In the genomic region with DNA sequence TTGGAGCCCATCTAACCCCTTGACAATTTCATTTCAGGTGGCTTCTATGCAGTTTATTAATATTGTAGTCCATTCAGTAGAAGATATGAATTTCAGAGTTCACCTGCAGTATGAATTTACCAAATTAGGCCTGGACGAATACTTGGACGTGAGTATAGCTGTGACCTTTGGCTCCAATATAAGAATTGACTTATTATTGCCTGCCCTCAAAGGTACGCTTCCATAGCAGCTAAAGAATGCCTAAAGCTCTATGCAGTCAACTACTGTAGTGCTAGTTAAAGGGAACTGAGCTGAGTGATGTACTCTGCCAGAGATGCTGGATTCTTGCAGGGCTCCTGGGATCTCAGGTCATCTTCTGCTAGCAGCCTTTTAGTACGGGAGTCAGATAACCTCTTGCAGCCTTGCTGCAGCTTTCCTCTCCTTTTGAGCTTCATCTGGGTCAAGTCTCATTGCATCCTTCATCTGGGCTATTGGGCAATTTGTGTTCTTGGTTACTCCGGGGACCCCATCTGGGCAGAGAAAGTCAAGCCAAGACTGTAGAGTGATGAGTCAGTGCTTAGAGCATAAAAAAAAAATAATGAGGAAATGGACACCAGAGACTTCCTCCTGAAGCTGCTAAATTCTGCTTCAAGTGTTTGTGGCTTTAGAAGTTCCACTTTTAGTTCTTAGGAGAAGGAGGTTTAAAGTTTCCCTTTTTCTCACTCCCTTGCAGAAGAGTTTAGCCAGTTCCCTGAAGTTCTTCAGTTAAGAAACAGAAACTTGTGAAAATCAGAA, we compare ENCODE assay signal across 8 cellular contexts.
DNase-seq lines count a peak whose midpoint lies in the region; ATAC-seq, FAIRE-seq and TF ChIP-seq lines count a peak whose summit lies in the region.

No MANE protein-coding gene starts in this region.

- CTCF ChIA-PET in IMR-90 (lab: Yijun Ruan, JAX) = interaction anchor here (0.5 to 0.9 kb wide), 5 partner anchors 99 to 974 kb away, joined by 3 to 5 read pairs (median 3); no protein-coding TSS in a partner anchor
- CTCF ChIA-PET in K562 (lab: Yijun Ruan, JAX; ENCODE audit: low intra/inter-chr PET ratio) = no interaction called here

- no peak for TF ChIP-seq EP300 in K562 (IDR thresholded peaks at IDR 0.05; ENCODE audit: low read length)

- no peak overlapping the region for H2BK5ac ChIP-seq in IMR-90 (ENCODE audit: low read depth, low read length, poor library complexity, severe bottlenecking)

- no peak for TF ChIP-seq RAD21 in IMR-90 (IDR thresholded peaks at IDR 0.05; ENCODE audit: low read length)
- no peak for TF ChIP-seq RAD21 in K562 (CRISPR knock-in tag; conservative IDR thresholded peaks at IDR 0.05 in 1 of 2, IDR thresholded peaks at IDR 0.05 in 1 of 2)

- no peak overlapping the region for H3K18ac ChIP-seq in IMR-90 (ENCODE audit: low read depth, low read length)

- H3K23ac ChIP-seq in IMR-90 (ENCODE audit: low read depth, low read length) = no peak overlapping the region

- WGBS in IMR-90 (ENCODE audit: extremely low coverage in 2 of 2, insufficient read length in 1 of 2), 2 experiments = 80% methylated on average over 1 of the region's 5 CpGs; no CpG with 5 or more reads in 1 of the 2 experiments
- WGBS in K562 (ENCODE audit: insufficient coverage, low coverage, missing lambda C conversion rate) = 1% methylated on average over 5 of the region's 5 CpGs

- H3K9ac ChIP-seq in IMR-90 (ENCODE audit: low read depth, low read length) (no peak overlapping the region), K562 (ENCODE audit: insufficient read depth in 1 of 2, low read depth in 2 of 2, low read length in 2 of 2) (no peak overlapping the region)

- dilution Hi-C loops in IMR-90 (cut with HindIII; ENCODE audit: low sequenced_read_pairs, unreplicated experiment) = no loop called here

- ATAC-seq in GM21717 (IDR thresholded peaks at IDR 0.05; ENCODE audit: unreplicated experiment) (peak; percentile 83), IMR-90 (ENCODE audit: low read depth) (peak; percentile 84), K562 (peak; percentile 47; the same call in 2 of the 3 replicates), lower lobe of right lung (peak; percentile 86 to 92)

- H3K4me2 ChIP-seq in IMR-90 (ENCODE audit: low read depth, low read length) (no peak overlapping the region), K562 (ENCODE audit: insufficient read depth, low read length) (no peak overlapping the region)

- FAIRE-seq in K562 (lab: Jason Lieb, UNC) = no peak

- H3K4me3 ChIP-seq in IMR-90 (ENCODE audit: insufficient read depth, low read depth, low read length) (no peak overlapping the region), K562 (no peak overlapping the region), lower lobe of right lung (no peak overlapping the region)

- no peak for TF ChIP-seq POLR2A in IMR-90 (IDR thresholded peaks at IDR 0.05; ENCODE audit: low read depth, low read length)
- no peak for TF ChIP-seq POLR2A in K562 (conservative IDR thresholded peaks at IDR 0.05)

- in situ Hi-C loops in IMR-90 (cut with MboI; ENCODE audit: low sequenced_read_pairs) (no loop called here), K562 (cut with MboI) (no loop called here)

- no peak overlapping the region for H3K27ac ChIP-seq in IMR-90 (ENCODE audit: insufficient read depth, low read length)
- no peak overlapping the region for H3K27ac ChIP-seq in K562 (ENCODE audit: extremely low read depth, low read depth, low read length)
- H3K27ac ChIP-seq in lower lobe of right lung = peak overlapping the region; percentile 65

- H3K4ac ChIP-seq in IMR-90 (ENCODE audit: low read depth, low read length) = no peak overlapping the region; the same call in 1 of the 2 replicates

- H2AK9ac ChIP-seq in IMR-90 (replicated peaks; ENCODE audit: low read depth, low read length, poor library complexity) = no peak overlapping the region

- no peak overlapping the region for H3K56ac ChIP-seq in IMR-90 (ENCODE audit: extremely low read depth, insufficient read depth, low read length)

- H3K27me3 ChIP-seq in IMR-90 (ENCODE audit: control insufficient read depth, insufficient read depth, low read length) (no peaks in the 10 kb centered on the region), K562 (ENCODE audit: control insufficient read depth in 2 of 2, insufficient read depth in 2 of 2, low read length in 2 of 2) (peaks cover 13 to 14% of the 10 kb centered on the region in 2 experiments; a peak in 4 of 5 replicates), lower lobe of right lung (ENCODE audit: low read depth) (no peaks in the 10 kb centered on the region)

- peak overlapping the region; percentile 0; the same call in 1 of the 2 replicates for H2BK120ac ChIP-seq in IMR-90 (ENCODE audit: low read depth, low read length)

- H4K5ac ChIP-seq in IMR-90 (ENCODE audit: low read depth, low read length) = no peak overlapping the region

- no peak overlapping the region for H4K8ac ChIP-seq in IMR-90 (ENCODE audit: low read depth in 2 of 2, low read length in 2 of 2)

- no peak overlapping the region for H3K14ac ChIP-seq in IMR-90 (replicated peaks; ENCODE audit: low read depth, low read length)

- H3K9me1 ChIP-seq in IMR-90 (ENCODE audit: insufficient read depth, low read length) (peaks cover 3% of the 10 kb centered on the region; the same call in 1 of the 2 replicates), K562 (ENCODE audit: control insufficient read depth, insufficient read depth, low read length) (no peaks in the 10 kb centered on the region)

- H4K20me1 ChIP-seq in IMR-90 (ENCODE audit: insufficient read depth, low read length) (no peaks in the 10 kb centered on the region), K562 (replicated peaks; ENCODE audit: control insufficient read depth, insufficient read depth, low read length) (no peaks in the 10 kb centered on the region)

- H3K79me2 ChIP-seq in K562 (ENCODE audit: control insufficient read depth, insufficient read depth, low read length) = no peaks in the 10 kb centered on the region

- H3K9me3 ChIP-seq in IMR-90 (ENCODE audit: control insufficient read depth, insufficient read depth, low read length) (no peaks in the 10 kb centered on the region), K562 (replicated peaks; ENCODE audit: control insufficient read depth, insufficient read depth, low read depth, low read length) (no peaks in the 10 kb centered on the region), lower lobe of right lung (no peaks in the 10 kb centered on the region)

- no peak overlapping the region for H2BK15ac ChIP-seq in IMR-90 (ENCODE audit: low read depth, low read length)

- H3K4me1 ChIP-seq in IMR-90 (ENCODE audit: control insufficient read depth, insufficient read depth, low read length) (peaks cover 5% of the 10 kb centered on the region; the same call in 1 of the 2 replicates), K562 (replicated peaks in 1 of 2; ENCODE audit: control insufficient read depth in 2 of 2, insufficient read depth in 2 of 2, low read length in 2 of 2) (no peaks in the 10 kb centered on the region), lower lobe of right lung (no peaks in the 10 kb centered on the region)

- POLR2A ChIA-PET in IMR-90 (lab: Charles Lee; ENCODE audit: unreplicated experiment) (no interaction called here), K562 (lab: Yijun Ruan, JAX) (interaction anchor here (0.6 to 1.2 kb wide), 2 partner anchors 13 to 42 kb away, joined by 3 read pairs; no protein-coding TSS in a partner anchor)

- H2AFZ ChIP-seq in IMR-90 (replicated peaks; ENCODE audit: low read length, poor library complexity) (peak overlapping the region; percentile 25), K562 (ENCODE audit: low read depth, low read length) (no peak overlapping the region)

- DNase-seq in GM04503 (ENCODE audit: low read depth) = peak; percentile 65
- DNase-seq in IMR-90 = peak; percentile 80
- DNase-seq in K562 (ENCODE audit: extremely low read depth in 1 of 4, low spot score in 3 of 4) = no peak
- DNase-seq in lower lobe of right lung = no peak
- no peak for DNase-seq in NCI-H345 (lab: John Stamatoyannopoulos, UW)
- no peak for DNase-seq in COR-L47 (lab: John Stamatoyannopoulos, UW)
- DNase-seq in HuH-7 (ENCODE audit: low spot score) = no peak

- no TSS peak for BruUV-seq in IMR-90 (replicated peaks; lab: Mats Ljungman, UMichigan)
- BruUV-seq in K562 (replicated peaks; lab: Mats Ljungman, UMichigan) = no TSS peak

- no peak overlapping the region for H2BK20ac ChIP-seq in IMR-90 (ENCODE audit: low read depth, low read length)

- H4K91ac ChIP-seq in IMR-90 (ENCODE audit: insufficient read depth, low read depth, low read length) = no peak overlapping the region

- TF ChIP-seq CTCF in IMR-90 (conservative IDR thresholded peaks at IDR 0.05; ENCODE audit: low read depth, low read length) = no peak
- no peak for TF ChIP-seq CTCF in K562 (IDR thresholded peaks at IDR 0.05 in 2 of 3, conservative IDR thresholded peaks at IDR 0.05 in 1 of 3; ENCODE audit: insufficient read depth in 2 of 3, low read depth in 1 of 3, low read length in 3 of 3)
- no peak for TF ChIP-seq CTCF in lower lobe of right lung (IDR thresholded peaks at IDR 0.05)

- no peak overlapping the region for H2AK5ac ChIP-seq in IMR-90 (ENCODE audit: low read depth, low read length)

- H3K79me1 ChIP-seq in IMR-90 (ENCODE audit: low read depth in 1 of 2, low read length in 2 of 2) = no peaks in the 10 kb centered on the region

- intact Hi-C loops in IMR-90 (cut with micrococcal nuclease) (loop anchor here (1.0 to 5.0 kb wide), 2 partner anchors 27 to 274 kb away; partner anchors contain the start of gene FMNL2), K562 (cut with micrococcal nuclease) (no loop called here), lower lobe of right lung (cut with DNase I) (no loop called here)

- H3K36me3 ChIP-seq in IMR-90 (ENCODE audit: control insufficient read depth, insufficient read depth, low read length) (peaks cover 3% of the 10 kb centered on the region; the same call in 1 of the 2 replicates), K562 (ENCODE audit: control insufficient read depth, insufficient read depth, low read length) (no peaks in the 10 kb centered on the region), lower lobe of right lung (peaks cover 32% of the 10 kb centered on the region)

TF ChIP-seq in IMR-90, 13 proteins besides CTCF, POLR2A, EP300 and RAD21:
- TF ChIP-seq FOS (IDR thresholded peaks at IDR 0.05; ENCODE audit: low read depth, low read length) (peak; percentile 28; the same call in 1 of the 2 replicates), CEBPB (IDR thresholded peaks at IDR 0.05; ENCODE audit: low read depth, low read length) (peak; percentile 95), BHLHE40 (IDR thresholded peaks at IDR 0.05; ENCODE audit: low read depth, low read length) (no peak)
TF ChIP-seq in IMR-90: peak in this region for 2.

TF ChIP-seq in K562, 482 proteins besides CTCF, POLR2A, EP300 and RAD21 (continues in another document):
- TF ChIP-seq, protein P1, sequence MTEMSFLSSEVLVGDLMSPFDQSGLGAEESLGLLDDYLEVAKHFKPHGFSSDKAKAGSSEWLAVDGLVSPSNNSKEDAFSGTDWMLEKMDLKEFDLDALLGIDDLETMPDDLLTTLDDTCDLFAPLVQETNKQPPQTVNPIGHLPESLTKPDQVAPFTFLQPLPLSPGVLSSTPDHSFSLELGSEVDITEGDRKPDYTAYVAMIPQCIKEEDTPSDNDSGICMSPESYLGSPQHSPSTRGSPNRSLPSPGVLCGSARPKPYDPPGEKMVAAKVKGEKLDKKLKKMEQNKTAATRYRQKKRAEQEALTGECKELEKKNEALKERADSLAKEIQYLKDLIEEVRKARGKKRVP (CRISPR knock-in tag; IDR thresholded peaks at IDR 0.05) = no peak
- 0 out of 2 replicates have a peak, but pooled peaks have one; percentile 22 for TF ChIP-seq CEBPB (tag; IDR thresholded peaks at IDR 0.05)

Comparison
In these comparisons a context has a peak if more than half of its experiments do, and no peak if none do; other contexts are left out.
1. DNase-seq: peak in GM04503 (single experiment) and IMR-90 (single experiment); none in K562 (0 of 4), lower lobe of right lung (single experiment), NCI-H345 (single experiment), COR-L47 (single experiment) and HuH-7 (single experiment).
2. Peak in every context shown above with its lines, with median percentiles within 50 percentile points of each other: ATAC-seq.